ENCODE assay signal across 1 cellular context in the genomic region with DNA sequence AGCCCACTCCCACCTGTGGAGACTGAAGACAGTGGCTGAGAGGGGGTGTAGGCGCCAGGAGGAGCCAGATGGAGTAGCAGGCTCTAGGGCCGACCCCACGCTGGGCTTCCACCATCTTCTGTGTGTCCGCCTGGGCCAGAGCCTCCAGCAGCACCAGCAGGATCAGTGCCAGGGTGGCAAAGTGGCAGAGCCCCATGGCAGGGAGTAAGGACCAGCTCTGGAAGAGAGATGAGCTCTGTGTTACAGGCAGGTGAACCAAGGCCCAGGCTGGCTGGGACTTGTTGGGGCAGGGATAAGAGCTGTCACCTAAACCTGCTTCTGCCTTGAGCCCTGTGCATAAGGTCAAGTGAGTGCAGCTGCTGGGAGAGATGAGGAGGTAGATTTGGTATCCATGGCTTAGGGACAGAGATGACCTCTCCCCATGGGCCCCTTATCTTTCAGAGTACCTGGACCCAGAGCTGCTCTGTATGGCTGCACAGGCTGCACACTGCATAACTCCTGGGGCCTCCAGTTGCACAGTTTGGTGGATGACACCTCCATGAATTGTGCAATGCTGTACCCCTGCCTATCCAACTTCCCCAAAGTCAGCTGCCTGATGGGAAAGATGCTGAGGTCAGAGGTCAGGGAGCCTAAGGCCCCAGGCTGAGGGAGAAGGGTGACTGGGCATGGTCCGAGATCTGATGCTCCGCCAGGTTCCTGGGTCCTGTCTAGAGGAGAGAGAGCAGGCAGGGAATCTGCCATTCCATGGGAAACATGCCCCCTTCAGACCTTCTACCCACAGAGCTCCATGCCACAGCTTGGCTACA.
TF ChIP-seq lines count a peak whose summit lies in the region.

No MANE protein-coding gene starts in this region.

TF ChIP-seq in K562, 482 proteins besides CTCF, POLR2A, EP300 and RAD21:
- TF ChIP-seq ESRRA (IDR thresholded peaks at IDR 0.05; ENCODE audit: borderline replicate concordance, low read depth) (peak; percentile 21; the same call in 1 of the 2 replicates), HES1 (IDR thresholded peaks at IDR 0.05; ENCODE audit: low read depth) (no peak), KDM1A (IDR thresholded peaks at IDR 0.05) (no peak), ZNF583 (CRISPR knock-in tag; IDR thresholded peaks at IDR 0.05) (no peak), HIVEP1 (CRISPR knock-in tag; IDR thresholded peaks at IDR 0.05) (no peak), ZNF263 (CRISPR knock-in tag; IDR thresholded peaks at IDR 0.05; ENCODE audit: borderline replicate concordance) (no peak), ZNF431 (CRISPR knock-in tag; IDR thresholded peaks at IDR 0.05) (no peak), TGIF2 (CRISPR knock-in tag; IDR thresholded peaks at IDR 0.05) (no peak), CTBP1 (IDR thresholded peaks at IDR 0.05; ENCODE audit: borderline replicate concordance) (peak; percentile 40; the same call in 1 of the 2 replicates), DIDO1 (tag; IDR thresholded peaks at IDR 0.05; ENCODE audit: low read depth) (no peak), GABPA (tag; conservative IDR thresholded peaks at IDR 0.05; ENCODE audit: low read depth) (no peak), NR2C1 (IDR thresholded peaks at IDR 0.05) (peak; percentile 86), NR2C1 (tag; IDR thresholded peaks at IDR 0.05) (peak; percentile 93), NR0B1 (IDR thresholded peaks at IDR 0.05; ENCODE audit: partially characterized antibody) (no peak), ARID3A (IDR thresholded peaks at IDR 0.05; ENCODE audit: borderline replicate concordance, low read depth, low read length) (no peak), MAFG (tag; conservative IDR thresholded peaks at IDR 0.05) (no peak), ZNF717 (CRISPR knock-in tag; IDR thresholded peaks at IDR 0.05) (no peak), MYC (IDR thresholded peaks at IDR 0.05; ENCODE audit: low read depth, low read length) (no peak), MYC (CRISPR knock-in tag; IDR thresholded peaks at IDR 0.05; ENCODE audit: borderline replicate concordance, low read depth) (no peak), CHD2 (IDR thresholded peaks at IDR 0.05; ENCODE audit: low read depth, low read length) (no peak), NUFIP1 (IDR thresholded peaks at IDR 0.05; ENCODE audit: partially characterized antibody) (no peak), RBM25 (IDR thresholded peaks at IDR 0.05; ENCODE audit: low read depth, low read length, severe bottlenecking) (no peak), ZNF584 (CRISPR knock-in tag; IDR thresholded peaks at IDR 0.05; ENCODE audit: low read depth) (no peak), CEBPG (CRISPR knock-in tag; IDR thresholded peaks at IDR 0.05) (peak; percentile 76; the same call in 1 of the 2 replicates), CEBPG (tag; conservative IDR thresholded peaks at IDR 0.05 in 1 of 2, IDR thresholded peaks at IDR 0.05 in 1 of 2) (peak; percentile 12 to 41; a peak in 2 of 4 replicates), SMAD2 (IDR thresholded peaks at IDR 0.05; ENCODE audit: low read depth, low read length) (no peak), POLR2G (IDR thresholded peaks at IDR 0.05; ENCODE audit: low read depth, low read length) (no peak), DACH1 (IDR thresholded peaks at IDR 0.05; ENCODE audit: partially characterized antibody) (peak; percentile 23), PTRF (tag; IDR thresholded peaks at IDR 0.05) (no peak), ZEB2 (IDR thresholded peaks at IDR 0.05) (0 out of 2 replicates have a peak, but pooled peaks have one; percentile 22), SREBF2 (CRISPR knock-in tag; IDR thresholded peaks at IDR 0.05) (no peak), THRB (CRISPR knock-in tag; conservative IDR thresholded peaks at IDR 0.05) (no peak), ZNF143 (CRISPR knock-in tag; IDR thresholded peaks at IDR 0.05) (peak; percentile 37; the same call in 1 of the 2 replicates), THRAP3 (IDR thresholded peaks at IDR 0.05; ENCODE audit: borderline replicate concordance) (no peak), MXD1 (CRISPR knock-in tag; IDR thresholded peaks at IDR 0.05; ENCODE audit: borderline replicate concordance, poor library complexity, severe bottlenecking) (no peak), RCOR1 (IDR thresholded peaks at IDR 0.05; ENCODE audit: borderline replicate concordance in 1 of 2, low read depth in 2 of 2, low read length in 2 of 2) (peak in 1 of 2 experiments; percentile 40; a peak in 1 of 4 replicates), POU5F1 (IDR thresholded peaks at IDR 0.05; ENCODE audit: borderline replicate concordance, low read depth, low read length, partially characterized antibody) (no peak), NCOA4 (IDR thresholded peaks at IDR 0.05; ENCODE audit: partially characterized antibody) (no peak), NR2C2 (CRISPR knock-in tag; IDR thresholded peaks at IDR 0.05) (peak; percentile 89), NR2C2 (tag; IDR thresholded peaks at IDR 0.05) (peak; percentile 86), RUNX1 (IDR thresholded peaks at IDR 0.05; ENCODE audit: low read depth) (no peak), GATA2 (CRISPR knock-in tag; IDR thresholded peaks at IDR 0.05) (peak; percentile 42; the same call in 1 of the 2 replicates), CBFA2T3 (IDR thresholded peaks at IDR 0.05) (peak; percentile 48; the same call in 1 of the 2 replicates), CXXC5 (CRISPR knock-in tag; IDR thresholded peaks at IDR 0.05) (no peak), CEBPB (tag; IDR thresholded peaks at IDR 0.05) (peak; percentile 95), PRPF4 (IDR thresholded peaks at IDR 0.05; ENCODE audit: insufficient read depth, low read depth, low read length, poor library complexity, severe bottlenecking) (no peak)
- TF ChIP-seq, protein P1, sequence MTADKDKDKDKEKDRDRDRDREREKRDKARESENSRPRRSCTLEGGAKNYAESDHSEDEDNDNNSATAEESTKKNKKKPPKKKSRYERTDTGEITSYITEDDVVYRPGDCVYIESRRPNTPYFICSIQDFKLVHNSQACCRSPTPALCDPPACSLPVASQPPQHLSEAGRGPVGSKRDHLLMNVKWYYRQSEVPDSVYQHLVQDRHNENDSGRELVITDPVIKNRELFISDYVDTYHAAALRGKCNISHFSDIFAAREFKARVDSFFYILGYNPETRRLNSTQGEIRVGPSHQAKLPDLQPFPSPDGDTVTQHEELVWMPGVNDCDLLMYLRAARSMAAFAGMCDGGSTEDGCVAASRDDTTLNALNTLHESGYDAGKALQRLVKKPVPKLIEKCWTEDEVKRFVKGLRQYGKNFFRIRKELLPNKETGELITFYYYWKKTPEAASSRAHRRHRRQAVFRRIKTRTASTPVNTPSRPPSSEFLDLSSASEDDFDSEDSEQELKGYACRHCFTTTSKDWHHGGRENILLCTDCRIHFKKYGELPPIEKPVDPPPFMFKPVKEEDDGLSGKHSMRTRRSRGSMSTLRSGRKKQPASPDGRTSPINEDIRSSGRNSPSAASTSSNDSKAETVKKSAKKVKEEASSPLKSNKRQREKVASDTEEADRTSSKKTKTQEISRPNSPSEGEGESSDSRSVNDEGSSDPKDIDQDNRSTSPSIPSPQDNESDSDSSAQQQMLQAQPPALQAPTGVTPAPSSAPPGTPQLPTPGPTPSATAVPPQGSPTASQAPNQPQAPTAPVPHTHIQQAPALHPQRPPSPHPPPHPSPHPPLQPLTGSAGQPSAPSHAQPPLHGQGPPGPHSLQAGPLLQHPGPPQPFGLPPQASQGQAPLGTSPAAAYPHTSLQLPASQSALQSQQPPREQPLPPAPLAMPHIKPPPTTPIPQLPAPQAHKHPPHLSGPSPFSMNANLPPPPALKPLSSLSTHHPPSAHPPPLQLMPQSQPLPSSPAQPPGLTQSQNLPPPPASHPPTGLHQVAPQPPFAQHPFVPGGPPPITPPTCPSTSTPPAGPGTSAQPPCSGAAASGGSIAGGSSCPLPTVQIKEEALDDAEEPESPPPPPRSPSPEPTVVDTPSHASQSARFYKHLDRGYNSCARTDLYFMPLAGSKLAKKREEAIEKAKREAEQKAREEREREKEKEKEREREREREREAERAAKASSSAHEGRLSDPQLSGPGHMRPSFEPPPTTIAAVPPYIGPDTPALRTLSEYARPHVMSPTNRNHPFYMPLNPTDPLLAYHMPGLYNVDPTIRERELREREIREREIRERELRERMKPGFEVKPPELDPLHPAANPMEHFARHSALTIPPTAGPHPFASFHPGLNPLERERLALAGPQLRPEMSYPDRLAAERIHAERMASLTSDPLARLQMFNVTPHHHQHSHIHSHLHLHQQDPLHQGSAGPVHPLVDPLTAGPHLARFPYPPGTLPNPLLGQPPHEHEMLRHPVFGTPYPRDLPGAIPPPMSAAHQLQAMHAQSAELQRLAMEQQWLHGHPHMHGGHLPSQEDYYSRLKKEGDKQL (CRISPR knock-in tag; IDR thresholded peaks at IDR 0.05; ENCODE audit: borderline replicate concordance): no peak
- TF ChIP-seq, protein P2, sequence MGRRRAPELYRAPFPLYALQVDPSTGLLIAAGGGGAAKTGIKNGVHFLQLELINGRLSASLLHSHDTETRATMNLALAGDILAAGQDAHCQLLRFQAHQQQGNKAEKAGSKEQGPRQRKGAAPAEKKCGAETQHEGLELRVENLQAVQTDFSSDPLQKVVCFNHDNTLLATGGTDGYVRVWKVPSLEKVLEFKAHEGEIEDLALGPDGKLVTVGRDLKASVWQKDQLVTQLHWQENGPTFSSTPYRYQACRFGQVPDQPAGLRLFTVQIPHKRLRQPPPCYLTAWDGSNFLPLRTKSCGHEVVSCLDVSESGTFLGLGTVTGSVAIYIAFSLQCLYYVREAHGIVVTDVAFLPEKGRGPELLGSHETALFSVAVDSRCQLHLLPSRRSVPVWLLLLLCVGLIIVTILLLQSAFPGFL (CRISPR knock-in tag; IDR thresholded peaks at IDR 0.05): no peak
- TF ChIP-seq, protein P3, sequence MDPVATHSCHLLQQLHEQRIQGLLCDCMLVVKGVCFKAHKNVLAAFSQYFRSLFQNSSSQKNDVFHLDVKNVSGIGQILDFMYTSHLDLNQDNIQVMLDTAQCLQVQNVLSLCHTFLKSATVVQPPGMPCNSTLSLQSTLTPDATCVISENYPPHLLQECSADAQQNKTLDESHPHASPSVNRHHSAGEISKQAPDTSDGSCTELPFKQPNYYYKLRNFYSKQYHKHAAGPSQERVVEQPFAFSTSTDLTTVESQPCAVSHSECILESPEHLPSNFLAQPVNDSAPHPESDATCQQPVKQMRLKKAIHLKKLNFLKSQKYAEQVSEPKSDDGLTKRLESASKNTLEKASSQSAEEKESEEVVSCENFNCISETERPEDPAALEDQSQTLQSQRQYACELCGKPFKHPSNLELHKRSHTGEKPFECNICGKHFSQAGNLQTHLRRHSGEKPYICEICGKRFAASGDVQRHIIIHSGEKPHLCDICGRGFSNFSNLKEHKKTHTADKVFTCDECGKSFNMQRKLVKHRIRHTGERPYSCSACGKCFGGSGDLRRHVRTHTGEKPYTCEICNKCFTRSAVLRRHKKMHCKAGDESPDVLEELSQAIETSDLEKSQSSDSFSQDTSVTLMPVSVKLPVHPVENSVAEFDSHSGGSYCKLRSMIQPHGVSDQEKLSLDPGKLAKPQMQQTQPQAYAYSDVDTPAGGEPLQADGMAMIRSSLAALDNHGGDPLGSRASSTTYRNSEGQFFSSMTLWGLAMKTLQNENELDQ (CRISPR knock-in tag; IDR thresholded peaks at IDR 0.05; ENCODE audit: borderline replicate concordance): no peak
- TF ChIP-seq, protein P4, sequence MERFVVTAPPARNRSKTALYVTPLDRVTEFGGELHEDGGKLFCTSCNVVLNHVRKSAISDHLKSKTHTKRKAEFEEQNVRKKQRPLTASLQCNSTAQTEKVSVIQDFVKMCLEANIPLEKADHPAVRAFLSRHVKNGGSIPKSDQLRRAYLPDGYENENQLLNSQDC (CRISPR knock-in tag; IDR thresholded peaks at IDR 0.05): no peak
